26 cellular contexts compared by ENCODE assay signal in the genomic region with DNA sequence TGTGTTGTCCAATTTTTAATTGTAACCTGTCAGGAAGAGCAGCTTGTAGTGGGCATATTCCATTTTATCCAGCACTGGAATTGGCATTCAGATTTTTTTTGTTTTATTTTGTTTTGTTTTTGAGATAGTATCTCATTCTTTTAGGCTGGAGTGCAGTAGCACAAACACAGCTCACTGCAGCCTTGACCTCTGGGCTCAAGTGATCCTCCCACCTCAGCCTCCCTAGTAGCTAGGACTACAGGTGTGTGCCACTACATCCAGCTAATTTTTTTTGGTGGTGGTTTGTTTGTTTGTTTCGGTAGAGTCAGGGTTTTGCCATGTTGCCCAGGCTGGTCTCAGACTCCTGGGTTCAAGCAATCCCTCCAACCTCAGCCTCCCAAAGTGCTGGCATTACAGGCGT.
"Had no signal": no experiment of that assay in that cellular context is flagged by ENCODE, and none has a peak within 500 bp of the region (broad histone marks: within the 10 kb centered on the region; RNA-seq: fewer than 3 reads in every experiment).

No MANE protein-coding gene starts in this region.

- H3K36me3 ChIP-seq: brain microvascular endothelial cell, colonic mucosa had no signal

- DNase-seq: activated CD4-positive, alpha-beta T cell treated with anti-CD3 and anti-CD28 coated beads for 1 hour; activated CD4-positive, alpha-beta T cell treated with anti-CD3 and anti-CD28 coated beads for 4 hours; activated CD4-positive, alpha-beta T cell treated with anti-CD3 and anti-CD28 coated beads, Interleukin-2, amount 50 U/mL, for 1 hour; activated CD4-positive, alpha-beta T cell treated with anti-CD3 and anti-CD28 coated beads, Interleukin-2, amount 50 U/mL, for 48 hours; activated CD8-positive, alpha-beta memory T cell treated with anti-CD3 and anti-CD28 coated beads for 24 hours; activated CD8-positive, alpha-beta T cell treated with anti-CD3 and anti-CD28 coated beads for 36 hours; activated gamma-delta T cell; activated naive CD4-positive, alpha-beta T cell; activated naive CD4-positive, alpha-beta T cell treated with anti-CD3 and anti-CD28 coated beads, Interleukin-2, amount 10 ng/mL, durations not matched to agents 7 days and 5 days; activated naive CD8-positive, alpha-beta T cell treated with anti-CD3 and anti-CD28 coated beads, Interleukin-2, amount 10 ng/mL, durations not matched to agents 7 days and 5 days; activated T-cell treated with anti-CD3 and anti-CD28 coated beads, Interleukin-2, amount 50 U/mL, for 48 hours; brain microvascular endothelial cell; caudate nucleus; cerebellar nuclear complex; colonic mucosa; effector CD4-positive, alpha-beta T cell; effector memory CD8-positive, alpha-beta T cell; foreskin fibroblast; head of caudate nucleus; T-helper 2 cell had no signal

- H3K4me3 ChIP-seq: ascending aorta, colonic mucosa had no signal

- H3K4me3 Mint-ChIP-seq: activated CD8-positive, alpha-beta T cell treated with anti-CD3 and anti-CD28 coated beads for 36 hours; activated naive CD4-positive, alpha-beta T cell treated with anti-CD3 and anti-CD28 coated beads, Interleukin-2, amount 10 ng/mL, durations not matched to agents 7 days and 5 days; activated naive CD8-positive, alpha-beta T cell treated with anti-CD3 and anti-CD28 coated beads, Interleukin-2, amount 10 ng/mL, durations not matched to agents 7 days and 5 days; effector memory CD8-positive, alpha-beta T cell had no signal

- H3K4me1 ChIP-seq: ascending aorta, colonic mucosa had no signal

- H3K27ac ChIP-seq: ascending aorta, brain microvascular endothelial cell, colonic mucosa, epithelial cell of prostate had no signal

- H3K9me3 ChIP-seq: colonic mucosa had no signal

- FAIRE-seq: endometrium, endothelial cell of umbilical vein, frontal cortex had no signal

- H3K27me3 ChIP-seq: ascending aorta, brain microvascular endothelial cell, colonic mucosa had no signal

- H3K9me3 Mint-ChIP-seq: activated CD8-positive, alpha-beta T cell treated with anti-CD3 and anti-CD28 coated beads for 36 hours; activated naive CD4-positive, alpha-beta T cell treated with anti-CD3 and anti-CD28 coated beads, Interleukin-2, amount 10 ng/mL, durations not matched to agents 7 days and 5 days; activated naive CD8-positive, alpha-beta T cell treated with anti-CD3 and anti-CD28 coated beads, Interleukin-2, amount 10 ng/mL, durations not matched to agents 7 days and 5 days had no signal

- ATAC-seq: activated CD8-positive, alpha-beta T cell treated with anti-CD3 and anti-CD28 coated beads for 36 hours; activated naive CD4-positive, alpha-beta T cell treated with anti-CD3 and anti-CD28 coated beads, Interleukin-2, amount 50 U/mL, for 72 hours; effector memory CD8-positive, alpha-beta T cell had no signal

- H3K4me1 Mint-ChIP-seq: activated naive CD4-positive, alpha-beta T cell treated with anti-CD3 and anti-CD28 coated beads, Interleukin-2, amount 10 ng/mL, durations not matched to agents 7 days and 5 days; activated naive CD8-positive, alpha-beta T cell treated with anti-CD3 and anti-CD28 coated beads, Interleukin-2, amount 10 ng/mL, durations not matched to agents 7 days and 5 days had no signal

- H3K27me3 Mint-ChIP-seq: activated CD8-positive, alpha-beta T cell treated with anti-CD3 and anti-CD28 coated beads for 36 hours; activated naive CD4-positive, alpha-beta T cell treated with anti-CD3 and anti-CD28 coated beads, Interleukin-2, amount 10 ng/mL, durations not matched to agents 7 days and 5 days; activated naive CD8-positive, alpha-beta T cell treated with anti-CD3 and anti-CD28 coated beads, Interleukin-2, amount 10 ng/mL, durations not matched to agents 7 days and 5 days; effector memory CD8-positive, alpha-beta T cell had no signal

- H3K27ac Mint-ChIP-seq: activated CD8-positive, alpha-beta T cell treated with anti-CD3 and anti-CD28 coated beads for 36 hours; activated naive CD4-positive, alpha-beta T cell treated with anti-CD3 and anti-CD28 coated beads, Interleukin-2, amount 10 ng/mL, durations not matched to agents 7 days and 5 days; activated naive CD8-positive, alpha-beta T cell treated with anti-CD3 and anti-CD28 coated beads, Interleukin-2, amount 10 ng/mL, durations not matched to agents 7 days and 5 days had no signal
